In the genomic region with DNA sequence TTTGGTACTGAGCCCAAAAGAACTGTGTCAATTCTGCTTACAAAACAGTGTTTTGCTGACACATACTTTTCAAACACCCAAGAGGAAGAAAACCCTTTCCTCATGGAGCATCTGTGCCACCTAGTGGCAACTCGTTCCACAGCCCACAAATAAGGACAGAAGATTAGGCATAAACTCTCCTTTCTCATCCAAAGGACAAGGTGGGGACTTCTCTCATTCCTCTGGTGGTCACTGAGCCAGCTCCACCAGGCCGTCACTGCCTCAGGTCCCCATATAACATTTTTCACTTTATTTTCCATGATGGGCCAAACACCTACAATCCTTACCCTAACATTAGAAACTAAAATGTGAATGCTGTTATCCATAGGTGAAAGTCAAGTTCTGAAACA, we compare ENCODE assay signal across 8 cellular contexts.
DNase-seq lines count a peak whose midpoint lies in the region; ATAC-seq, FAIRE-seq and TF ChIP-seq lines count a peak whose summit lies in the region.

No MANE protein-coding gene starts in this region.

- WGBS in suprapubic skin, result 0% methylated on average over 2 of the region's 2 CpGs

- DNase-seq in DMS114 treated with DMSO at 0.1 percent for 48 hours (lab: John Stamatoyannopoulos, UW; ENCODE audit: unreplicated experiment) (peak; percentile 46), LHCN-M2 (ENCODE audit: low read depth) (peak; percentile 85), RWPE2 (ENCODE audit: low spot score) (no peak), frontal cortex (ENCODE audit: low spot score in 2 of 2) (peak; percentile 55 to 73), suprapubic skin (ENCODE audit: low spot score in 2 of 2) (peak in 1 of 2 donors; percentile 82)
- peak; percentile 58 for DNase-seq in activated gamma-delta T cell treated with anti-CD3 and anti-CD28 coated beads, Interleukin-2, amount 50 U/mL, for 16 hours (ENCODE audit: low read depth)

- TF ChIP-seq EP300 in suprapubic skin (IDR thresholded peaks at IDR 0.05), result no peak

- H3K9me3 ChIP-seq in RWPE2 (ENCODE audit: severe bottlenecking), result no peaks in the 10 kb centered on the region
- H3K9me3 ChIP-seq in neutrophil, result no peaks in the 10 kb centered on the region
- no peaks in the 10 kb centered on the region for H3K9me3 ChIP-seq in suprapubic skin

- no peak for TF ChIP-seq POLR2A in suprapubic skin (IDR thresholded peaks at IDR 0.05)

- peak; percentile 26 for FAIRE-seq in frontal cortex (lab: Jason Lieb, UNC)

- peaks cover 6% of the 10 kb centered on the region for H3K4me1 ChIP-seq in RWPE2 (ENCODE audit: insufficient read depth, poor library complexity, severe bottlenecking)
- H3K4me1 ChIP-seq in neutrophil (ENCODE audit: control insufficient read depth in 1 of 2, insufficient read depth in 1 of 2, low read depth in 1 of 2, low read length in 1 of 2), result peaks cover 31% of the 10 kb centered on the region in 2 experiments
- H3K4me1 ChIP-seq in suprapubic skin, result peaks cover 29% of the 10 kb centered on the region

- H3K4me3 ChIP-seq in RWPE2 (ENCODE audit: severe bottlenecking), result no peak overlapping the region
- peak overlapping the region in 1 of 2 experiments; percentile 8 for H3K4me3 ChIP-seq in neutrophil (ENCODE audit: low read depth in 1 of 2, low read length in 1 of 2)
- H3K4me3 ChIP-seq in suprapubic skin, result no peak overlapping the region

- TF ChIP-seq CTCF in RWPE2 (IDR thresholded peaks at IDR 0.05; ENCODE audit: poor library complexity, severe bottlenecking) (peak; percentile 96), neutrophil (IDR thresholded peaks at IDR 0.05) (peak; percentile 89), suprapubic skin (IDR thresholded peaks at IDR 0.05) (peak; percentile 81 to 82)

- H3K27ac ChIP-seq in RWPE2 (ENCODE audit: poor library complexity, severe bottlenecking) (no peak overlapping the region), neutrophil (peak overlapping the region; percentile 68), suprapubic skin (no peak overlapping the region)

- peak; percentile 70 for ATAC-seq in RWPE2 (ENCODE audit: low read depth)
- ATAC-seq in HG03565 (IDR thresholded peaks at IDR 0.05; ENCODE audit: unreplicated experiment), result no peak

- H3K36me3 ChIP-seq in RWPE2 (ENCODE audit: low read depth), result peaks cover 34% of the 10 kb centered on the region
- peaks cover 37% of the 10 kb centered on the region for H3K36me3 ChIP-seq in neutrophil
- peaks cover 34% of the 10 kb centered on the region for H3K36me3 ChIP-seq in suprapubic skin

- H3K27me3 ChIP-seq in RWPE2 (ENCODE audit: insufficient read depth, poor library complexity, severe bottlenecking) (no peaks in the 10 kb centered on the region), neutrophil (no peaks in the 10 kb centered on the region), suprapubic skin (no peaks in the 10 kb centered on the region)
